18 cellular contexts compared by ENCODE assay signal in the genomic region with DNA sequence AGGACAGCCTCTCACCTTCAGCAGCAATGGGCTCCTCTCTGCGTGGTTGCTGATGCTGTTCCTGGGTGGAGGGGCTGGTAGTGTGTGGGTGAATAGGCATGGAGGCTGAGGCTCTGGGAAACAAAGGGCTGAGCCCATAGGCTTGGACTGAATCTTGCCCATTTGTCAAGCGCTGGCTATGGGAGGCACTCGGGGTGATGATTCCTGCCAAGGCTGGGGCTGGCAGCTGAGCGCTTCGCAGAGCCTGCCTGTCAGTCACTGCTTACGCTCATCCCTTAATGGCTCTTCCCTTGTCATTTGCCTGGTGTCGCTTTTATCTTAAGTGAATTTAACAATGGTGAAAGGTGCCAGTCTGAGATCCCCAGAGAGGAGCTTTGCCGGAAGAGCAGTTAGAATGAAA.
"Had no signal": no experiment of that assay in that cellular context is flagged by ENCODE, and none has a peak within 500 bp of the region (broad histone marks: within the 10 kb centered on the region; RNA-seq: fewer than 3 reads in every experiment).

No MANE protein-coding gene starts in this region.

- H3K27me3 Mint-ChIP-seq: activated naive CD8-positive, alpha-beta T cell; naive B cell had no signal

- H3K27me3 ChIP-seq: dorsolateral prefrontal cortex, ovary had no signal

- H3K36me3 ChIP-seq: ovary had no signal

- H3K4me1 Mint-ChIP-seq: naive B cell had no signal

- H3K9me3 ChIP-seq: ovary had no signal

- ATAC-seq: activated T-cell treated with anti-CD3 and anti-CD28 coated beads, Interleukin-2, amount 50 U/mL, for 72 hours had no signal

- H3K27ac Mint-ChIP-seq: activated naive CD8-positive, alpha-beta T cell; activated T-cell treated with anti-CD3 and anti-CD28 coated beads, Interleukin-2, amount 50 U/mL, for 72 hours; naive B cell; T-helper 1 cell treated with Interleukin-12 subunit alpha and Interleukin-12 subunit beta and Interleukin-4 antibody, amounts not matched to agents 30 μg/mL and 1 μg/mL, for 36 hours had no signal

- H3K27ac ChIP-seq: dorsolateral prefrontal cortex, epithelial cell of prostate, ovary, VCaP had no signal

- H3K4me3 ChIP-seq: dorsolateral prefrontal cortex, ovary had no signal

- H3K36me3 Mint-ChIP-seq: activated naive CD8-positive, alpha-beta T cell; naive B cell had no signal

- H3K4me3 Mint-ChIP-seq: activated naive CD8-positive, alpha-beta T cell; activated T-cell treated with anti-CD3 and anti-CD28 coated beads, Interleukin-2, amount 50 U/mL, for 72 hours; naive B cell; T-helper 1 cell treated with Interleukin-12 subunit alpha and Interleukin-12 subunit beta and Interleukin-4 antibody, amounts not matched to agents 30 μg/mL and 1 μg/mL, for 36 hours had no signal

- DNase-seq: activated CD4-positive, CD25-positive, alpha-beta regulatory T cell treated with anti-CD3 and anti-CD28 coated beads, Interleukin-2, amount 50 U/mL, for 72 hours; activated CD8-positive, alpha-beta memory T cell treated with anti-CD3 and anti-CD28 coated beads for 24 hours; activated CD8-positive, alpha-beta memory T cell treated with anti-CD3 and anti-CD28 coated beads, Interleukin-2, amount 50 U/mL, for 48 hours; activated T-cell treated with anti-CD3 and anti-CD28 coated beads, Interleukin-2, amount 50 U/mL, for 72 hours; central memory CD4-positive, alpha-beta T cell; dorsolateral prefrontal cortex; foreskin fibroblast; hippocampal formation; naive B cell; ovary; stimulated activated CD4-positive, alpha-beta T cell treated with anti-CD3 and anti-CD28 coated beads, Interleukin-12 subunit alpha, Interleukin-12 subunit beta, amount 100 ng/mL, for 4 hours; stimulated activated CD4-positive, alpha-beta T cell treated with anti-CD3 and anti-CD28 coated beads, Interleukin-1b, Interleukin-23, amount 100 ng/mL, for 48 hours; stimulated activated CD8-positive, alpha-beta memory T cell treated with anti-CD3 and anti-CD28 coated beads, Interleukin-4, amount 100 ng/mL, for 48 hours; stimulated activated naive CD4-positive, alpha-beta T cell had no signal
